Comparison of ENCODE assay signal across 1 cellular context in genomic region chr2:205879362-205879761, GRCh38.
TF ChIP-seq lines count a peak whose summit lies in the region.

No MANE protein-coding gene starts in this region.

TF ChIP-seq in GM23338, 12 proteins besides CTCF, POLR2A, EP300 and RAD21 (continued from another document):
- TF ChIP-seq ETS1 (IDR thresholded peaks at IDR 0.05): no peak
TF ChIP-seq in GM23338: peak in this region for 0.
